In the genomic region with DNA sequence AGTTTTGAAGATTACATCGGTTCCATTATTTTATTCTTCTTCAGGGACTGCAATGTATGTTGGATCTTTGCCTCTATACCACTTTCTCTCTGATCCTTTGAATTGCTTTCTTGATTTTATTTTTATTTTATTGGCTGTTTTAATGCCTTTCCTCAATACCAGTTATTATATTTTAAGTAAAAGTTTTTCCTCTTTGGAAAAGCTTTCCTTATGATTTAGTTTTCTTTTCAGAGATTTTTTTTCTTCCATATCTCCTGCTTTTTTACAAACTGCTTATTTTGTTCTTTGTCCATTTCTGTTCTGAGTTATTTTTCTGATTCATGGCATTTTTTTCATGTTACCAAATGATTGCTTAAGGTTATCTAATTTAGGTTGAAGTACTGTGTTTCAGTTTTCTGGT, we compare ENCODE assay signal across 2 cellular contexts.
TF ChIP-seq lines count a peak whose summit lies in the region.

No MANE protein-coding gene starts in this region.

TF ChIP-seq in HepG2, 621 proteins besides CTCF, POLR2A, EP300 and RAD21:
- TF ChIP-seq, protein P1, sequence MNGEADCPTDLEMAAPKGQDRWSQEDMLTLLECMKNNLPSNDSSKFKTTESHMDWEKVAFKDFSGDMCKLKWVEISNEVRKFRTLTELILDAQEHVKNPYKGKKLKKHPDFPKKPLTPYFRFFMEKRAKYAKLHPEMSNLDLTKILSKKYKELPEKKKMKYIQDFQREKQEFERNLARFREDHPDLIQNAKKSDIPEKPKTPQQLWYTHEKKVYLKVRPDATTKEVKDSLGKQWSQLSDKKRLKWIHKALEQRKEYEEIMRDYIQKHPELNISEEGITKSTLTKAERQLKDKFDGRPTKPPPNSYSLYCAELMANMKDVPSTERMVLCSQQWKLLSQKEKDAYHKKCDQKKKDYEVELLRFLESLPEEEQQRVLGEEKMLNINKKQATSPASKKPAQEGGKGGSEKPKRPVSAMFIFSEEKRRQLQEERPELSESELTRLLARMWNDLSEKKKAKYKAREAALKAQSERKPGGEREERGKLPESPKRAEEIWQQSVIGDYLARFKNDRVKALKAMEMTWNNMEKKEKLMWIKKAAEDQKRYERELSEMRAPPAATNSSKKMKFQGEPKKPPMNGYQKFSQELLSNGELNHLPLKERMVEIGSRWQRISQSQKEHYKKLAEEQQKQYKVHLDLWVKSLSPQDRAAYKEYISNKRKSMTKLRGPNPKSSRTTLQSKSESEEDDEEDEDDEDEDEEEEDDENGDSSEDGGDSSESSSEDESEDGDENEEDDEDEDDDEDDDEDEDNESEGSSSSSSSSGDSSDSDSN (CRISPR knock-in tag; IDR thresholded peaks at IDR 0.05): no peak
- no peak for TF ChIP-seq TBX2 (CRISPR knock-in tag; IDR thresholded peaks at IDR 0.05; ENCODE audit: borderline replicate concordance)
- TF ChIP-seq ZNF556 (CRISPR knock-in tag; IDR thresholded peaks at IDR 0.05; ENCODE audit: borderline replicate concordance): no peak
- TF ChIP-seq TSC22D2 (CRISPR knock-in tag; IDR thresholded peaks at IDR 0.05; ENCODE audit: borderline replicate concordance): no peak
- TF ChIP-seq ZBTB1 (CRISPR knock-in tag; IDR thresholded peaks at IDR 0.05; ENCODE audit: borderline replicate concordance): no peak
- TF ChIP-seq, protein P2, sequence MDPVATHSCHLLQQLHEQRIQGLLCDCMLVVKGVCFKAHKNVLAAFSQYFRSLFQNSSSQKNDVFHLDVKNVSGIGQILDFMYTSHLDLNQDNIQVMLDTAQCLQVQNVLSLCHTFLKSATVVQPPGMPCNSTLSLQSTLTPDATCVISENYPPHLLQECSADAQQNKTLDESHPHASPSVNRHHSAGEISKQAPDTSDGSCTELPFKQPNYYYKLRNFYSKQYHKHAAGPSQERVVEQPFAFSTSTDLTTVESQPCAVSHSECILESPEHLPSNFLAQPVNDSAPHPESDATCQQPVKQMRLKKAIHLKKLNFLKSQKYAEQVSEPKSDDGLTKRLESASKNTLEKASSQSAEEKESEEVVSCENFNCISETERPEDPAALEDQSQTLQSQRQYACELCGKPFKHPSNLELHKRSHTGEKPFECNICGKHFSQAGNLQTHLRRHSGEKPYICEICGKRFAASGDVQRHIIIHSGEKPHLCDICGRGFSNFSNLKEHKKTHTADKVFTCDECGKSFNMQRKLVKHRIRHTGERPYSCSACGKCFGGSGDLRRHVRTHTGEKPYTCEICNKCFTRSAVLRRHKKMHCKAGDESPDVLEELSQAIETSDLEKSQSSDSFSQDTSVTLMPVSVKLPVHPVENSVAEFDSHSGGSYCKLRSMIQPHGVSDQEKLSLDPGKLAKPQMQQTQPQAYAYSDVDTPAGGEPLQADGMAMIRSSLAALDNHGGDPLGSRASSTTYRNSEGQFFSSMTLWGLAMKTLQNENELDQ (CRISPR knock-in tag; IDR thresholded peaks at IDR 0.05; ENCODE audit: borderline replicate concordance): no peak
- TF ChIP-seq, protein P3, sequence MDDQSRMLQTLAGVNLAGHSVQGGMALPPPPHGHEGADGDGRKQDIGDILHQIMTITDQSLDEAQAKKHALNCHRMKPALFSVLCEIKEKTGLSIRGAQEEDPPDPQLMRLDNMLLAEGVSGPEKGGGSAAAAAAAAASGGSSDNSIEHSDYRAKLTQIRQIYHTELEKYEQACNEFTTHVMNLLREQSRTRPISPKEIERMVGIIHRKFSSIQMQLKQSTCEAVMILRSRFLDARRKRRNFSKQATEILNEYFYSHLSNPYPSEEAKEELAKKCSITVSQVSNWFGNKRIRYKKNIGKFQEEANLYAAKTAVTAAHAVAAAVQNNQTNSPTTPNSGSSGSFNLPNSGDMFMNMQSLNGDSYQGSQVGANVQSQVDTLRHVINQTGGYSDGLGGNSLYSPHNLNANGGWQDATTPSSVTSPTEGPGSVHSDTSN (CRISPR knock-in tag; IDR thresholded peaks at IDR 0.05; ENCODE audit: borderline replicate concordance): no peak
- TF ChIP-seq HOXA5 (CRISPR knock-in tag; IDR thresholded peaks at IDR 0.05): no peak

TF ChIP-seq in GM12891, 5 proteins besides CTCF, POLR2A, EP300 and RAD21:
- TF ChIP-seq POLR2AphosphoS5 (IDR thresholded peaks at IDR 0.05; ENCODE audit: low read depth, low read length) (no peak), SPI1 (IDR thresholded peaks at IDR 0.05; ENCODE audit: low read depth, low read length) (no peak), TAF1 (IDR thresholded peaks at IDR 0.05; ENCODE audit: low read depth, low read length) (no peak), PAX5 (IDR thresholded peaks at IDR 0.05; ENCODE audit: insufficient read depth, low read length, severe bottlenecking) (no peak), POU2F2 (IDR thresholded peaks at IDR 0.05; ENCODE audit: low read depth, low read length) (no peak)
